In the genomic region with DNA sequence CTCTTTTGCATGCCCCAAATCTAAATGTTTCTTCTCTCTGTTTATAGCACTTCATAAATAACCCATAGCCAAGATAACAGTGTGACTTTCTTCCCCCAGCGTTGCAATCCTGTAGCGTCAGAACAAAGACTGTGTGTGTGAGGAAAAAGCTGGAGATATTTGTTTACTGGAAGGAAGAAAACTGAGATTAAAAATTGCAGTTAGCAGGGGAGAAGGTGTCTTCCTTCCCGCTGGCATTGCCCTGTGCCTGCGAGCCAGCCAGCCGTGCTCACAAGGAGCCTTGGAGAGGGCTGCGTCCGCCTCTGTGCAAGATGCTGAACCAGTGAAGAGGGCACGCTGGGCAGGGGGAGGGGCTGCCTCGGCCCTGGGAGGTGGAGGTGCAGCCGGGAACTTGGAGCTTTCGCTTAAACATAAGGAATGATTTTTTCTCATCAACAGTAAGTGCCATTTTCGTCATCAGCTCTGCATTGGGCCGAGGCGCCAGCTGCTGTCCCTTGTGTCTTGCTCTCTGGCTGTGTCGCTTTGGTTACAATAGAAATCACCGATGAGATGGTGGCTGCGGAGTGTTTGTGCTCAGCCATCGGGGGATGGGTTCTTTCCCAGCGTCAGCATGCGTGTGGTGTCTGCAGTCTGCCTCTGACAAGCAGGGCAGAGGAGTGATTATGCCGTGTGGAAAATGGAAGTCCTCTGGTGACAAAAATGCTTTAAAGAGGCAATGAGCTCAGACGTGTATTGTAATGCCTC, we compare ENCODE assay signal across 9 cellular contexts.
DNase-seq lines count a peak whose midpoint lies in the region; ATAC-seq and TF ChIP-seq lines count a peak whose summit lies in the region.
"Had no signal": no experiment of that assay in that cellular context is flagged by ENCODE, and none has a peak within 500 bp of the region (broad histone marks: within the 10 kb centered on the region; RNA-seq: fewer than 3 reads in every experiment).

No MANE protein-coding gene starts in this region.

- H4K20me1 ChIP-seq in GM23338 (replicated peaks; ENCODE audit: insufficient read depth): no peaks in the 10 kb centered on the region; the same call in 1 of the 2 replicates

- DNase-seq in CD4-positive, alpha-beta T cell: peak in 2 of 10 experiments; percentile 5 to 17
- DNase-seq in GM23338 (ENCODE audit: low spot score): peak; percentile 77
- peak; percentile 45 for DNase-seq in NCI-H460 (ENCODE audit: extremely low read depth, low read depth)
- DNase-seq in choroid plexus epithelial cell (ENCODE audit: low read depth): peak; percentile 63
- peak; percentile 77 for DNase-seq in lower lobe of right lung
- no peak for DNase-seq in suprapubic skin (ENCODE audit: low spot score in 2 of 2)

- H3K27me3 Mint-ChIP-seq in CD4-positive, alpha-beta T cell: no peaks in the 10 kb centered on the region
- H3K27me3 Mint-ChIP-seq in GM23338 (ENCODE audit: insufficient read depth, low read depth, poor library complexity): peaks cover 10% of the 10 kb centered on the region

- H3K9me3 Mint-ChIP-seq in CD4-positive, alpha-beta T cell: no peaks in the 10 kb centered on the region
- no peaks in the 10 kb centered on the region; the same call in 2 of the 3 replicates for H3K9me3 Mint-ChIP-seq in GM23338

- H3K79me2 ChIP-seq in GM23338 (replicated peaks; ENCODE audit: insufficient read depth): peaks cover 45% of the 10 kb centered on the region

- peaks cover 43% of the 10 kb centered on the region for H3K4me1 Mint-ChIP-seq in CD4-positive, alpha-beta T cell (ENCODE audit: low read depth)
- peaks cover 90% of the 10 kb centered on the region for H3K4me1 Mint-ChIP-seq in GM23338

- no peaks in the 10 kb centered on the region for H3K36me3 ChIP-seq in GM23338 (ENCODE audit: insufficient read depth)
- H3K36me3 ChIP-seq in lower lobe of right lung: peaks cover 5% of the 10 kb centered on the region
- H3K36me3 ChIP-seq in suprapubic skin: peaks cover 9% of the 10 kb centered on the region

- WGBS in suprapubic skin: 48% methylated on average over 22 of the region's 22 CpGs

- no peak for TF ChIP-seq POLR2A in suprapubic skin (IDR thresholded peaks at IDR 0.05)

- no peak for TF ChIP-seq EP300 in suprapubic skin (IDR thresholded peaks at IDR 0.05)

- H3K4me3 ChIP-seq in GM23338 (peak overlapping the region; percentile 48), choroid plexus epithelial cell (ENCODE audit: low read depth, low read length) (peak overlapping the region; percentile 73), lower lobe of right lung (peak overlapping the region; percentile 41), suprapubic skin (peak overlapping the region; percentile 23)

- CTCF ChIA-PET in CD4-positive, alpha-beta T cell (lab: Charles Lee): no interaction called here

- H3K27ac Mint-ChIP-seq in CD4-positive, alpha-beta T cell: peak overlapping the region; percentile 86
- peak overlapping the region; percentile 70 for H3K27ac Mint-ChIP-seq in GM23338

- peak overlapping the region; percentile 74 for H3K4me2 ChIP-seq in GM23338

- peak overlapping the region; percentile 85 for H3K4me3 Mint-ChIP-seq in CD4-positive, alpha-beta T cell
- H3K4me3 Mint-ChIP-seq in GM23338: peak overlapping the region; percentile 71

- H3K4me1 ChIP-seq in GM23338 (ENCODE audit: insufficient read depth) (peaks cover 61% of the 10 kb centered on the region), lower lobe of right lung (peaks cover 21% of the 10 kb centered on the region), suprapubic skin (peaks cover 9% of the 10 kb centered on the region)

- H3K9me2 ChIP-seq in GM23338 (ENCODE audit: insufficient read depth): no peaks in the 10 kb centered on the region

- H3K27ac ChIP-seq in CD4-positive, alpha-beta T cell (ENCODE audit: low read depth, low read length): no peak overlapping the region
- H3K27ac ChIP-seq in GM23338 (ENCODE audit: low read depth) (0 out of 2 replicates have a peak overlapping the region, but pooled peaks have one; percentile 45), lower lobe of right lung (peak overlapping the region; percentile 2), suprapubic skin (no peak overlapping the region)

- H3F3A ChIP-seq in GM23338 (replicated peaks; ENCODE audit: low read depth): peaks cover 6% of the 10 kb centered on the region; the same call in 1 of the 2 replicates

- intact Hi-C loops in CD4-positive, alpha-beta T cell (cut with DNase I, micrococcal nuclease): no loop called here
- intact Hi-C loops in lower lobe of right lung (cut with DNase I): no loop called here

- peak overlapping the region; percentile 44; the same call in 1 of the 2 replicates for H2AFZ ChIP-seq in GM23338

- no peaks in the 10 kb centered on the region for H3K27me3 ChIP-seq in CD4-positive, alpha-beta T cell (ENCODE audit: control insufficient read depth, insufficient read depth, low read length)
- no peaks in the 10 kb centered on the region for H3K27me3 ChIP-seq in GM23338 (ENCODE audit: insufficient read depth)
- no peaks in the 10 kb centered on the region for H3K27me3 ChIP-seq in lower lobe of right lung (ENCODE audit: low read depth)
- H3K27me3 ChIP-seq in suprapubic skin: no peaks in the 10 kb centered on the region

- peaks cover 35% of the 10 kb centered on the region for H3K36me3 Mint-ChIP-seq in CD4-positive, alpha-beta T cell (ENCODE audit: low read depth)
- peaks cover 11% of the 10 kb centered on the region for H3K36me3 Mint-ChIP-seq in GM23338 (ENCODE audit: low read depth)

- TF ChIP-seq CTCF in CD4-positive, alpha-beta T cell (IDR thresholded peaks at IDR 0.05): no peak
- TF ChIP-seq CTCF in GM23338 (conservative IDR thresholded peaks at IDR 0.05; ENCODE audit: low read depth in 2 of 2) (no peak), choroid plexus epithelial cell (conservative IDR thresholded peaks at IDR 0.05; ENCODE audit: low read depth, low read length) (no peak), lower lobe of right lung (IDR thresholded peaks at IDR 0.05) (no peak), suprapubic skin (IDR thresholded peaks at IDR 0.05) (no peak)

- H3K9me3 ChIP-seq in CD4-positive, alpha-beta T cell (ENCODE audit: control insufficient read depth, low read length): no peaks in the 10 kb centered on the region
- H3K9me3 ChIP-seq in lower lobe of right lung: no peaks in the 10 kb centered on the region
- no peaks in the 10 kb centered on the region for H3K9me3 ChIP-seq in suprapubic skin

- ATAC-seq in CD4-positive, alpha-beta T cell (ENCODE audit: poor library complexity): peak; percentile 72
- ATAC-seq in GM23338: peak; percentile 85
- ATAC-seq in lower lobe of right lung: peak; percentile 76 to 77
- ATAC-seq in GM21528 (IDR thresholded peaks at IDR 0.05; ENCODE audit: low FRiP score, unreplicated experiment): no peak
- no peak for ATAC-seq in HG03139 (IDR thresholded peaks at IDR 0.05; ENCODE audit: unreplicated experiment)
- ATAC-seq: left colon had no signal

- POLR2A ChIA-PET in CD4-positive, alpha-beta T cell (lab: Charles Lee): no interaction called here

TF ChIP-seq in GM23338, 12 proteins besides CTCF, POLR2A, EP300 and RAD21 (continues in another document):
- no peak for TF ChIP-seq EZH2 (IDR thresholded peaks at IDR 0.05; ENCODE audit: low read depth, unreplicated experiment)
- TF ChIP-seq JUNB (IDR thresholded peaks at IDR 0.05; ENCODE audit: unreplicated experiment): no peak
- TF ChIP-seq ZNF331 (CRISPR knock-in tag; IDR thresholded peaks at IDR 0.05; ENCODE audit: low read depth): no peak
- TF ChIP-seq, protein P1, sequence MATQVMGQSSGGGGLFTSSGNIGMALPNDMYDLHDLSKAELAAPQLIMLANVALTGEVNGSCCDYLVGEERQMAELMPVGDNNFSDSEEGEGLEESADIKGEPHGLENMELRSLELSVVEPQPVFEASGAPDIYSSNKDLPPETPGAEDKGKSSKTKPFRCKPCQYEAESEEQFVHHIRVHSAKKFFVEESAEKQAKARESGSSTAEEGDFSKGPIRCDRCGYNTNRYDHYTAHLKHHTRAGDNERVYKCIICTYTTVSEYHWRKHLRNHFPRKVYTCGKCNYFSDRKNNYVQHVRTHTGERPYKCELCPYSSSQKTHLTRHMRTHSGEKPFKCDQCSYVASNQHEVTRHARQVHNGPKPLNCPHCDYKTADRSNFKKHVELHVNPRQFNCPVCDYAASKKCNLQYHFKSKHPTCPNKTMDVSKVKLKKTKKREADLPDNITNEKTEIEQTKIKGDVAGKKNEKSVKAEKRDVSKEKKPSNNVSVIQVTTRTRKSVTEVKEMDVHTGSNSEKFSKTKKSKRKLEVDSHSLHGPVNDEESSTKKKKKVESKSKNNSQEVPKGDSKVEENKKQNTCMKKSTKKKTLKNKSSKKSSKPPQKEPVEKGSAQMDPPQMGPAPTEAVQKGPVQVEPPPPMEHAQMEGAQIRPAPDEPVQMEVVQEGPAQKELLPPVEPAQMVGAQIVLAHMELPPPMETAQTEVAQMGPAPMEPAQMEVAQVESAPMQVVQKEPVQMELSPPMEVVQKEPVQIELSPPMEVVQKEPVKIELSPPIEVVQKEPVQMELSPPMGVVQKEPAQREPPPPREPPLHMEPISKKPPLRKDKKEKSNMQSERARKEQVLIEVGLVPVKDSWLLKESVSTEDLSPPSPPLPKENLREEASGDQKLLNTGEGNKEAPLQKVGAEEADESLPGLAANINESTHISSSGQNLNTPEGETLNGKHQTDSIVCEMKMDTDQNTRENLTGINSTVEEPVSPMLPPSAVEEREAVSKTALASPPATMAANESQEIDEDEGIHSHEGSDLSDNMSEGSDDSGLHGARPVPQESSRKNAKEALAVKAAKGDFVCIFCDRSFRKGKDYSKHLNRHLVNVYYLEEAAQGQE (IDR thresholded peaks at IDR 0.05; ENCODE audit: unreplicated experiment): no peak
- no peak for TF ChIP-seq POLR2AphosphoS5 (IDR thresholded peaks at IDR 0.05; ENCODE audit: low read depth)
- no peak for TF ChIP-seq STAT1 (IDR thresholded peaks at IDR 0.05; ENCODE audit: unreplicated experiment)
- TF ChIP-seq ZNF114 (CRISPR knock-in tag; IDR thresholded peaks at IDR 0.05): no peak
- TF ChIP-seq EZH2phosphoT487 (IDR thresholded peaks at IDR 0.05; ENCODE audit: unreplicated experiment): no peak
- no peak for TF ChIP-seq NANOG (IDR thresholded peaks at IDR 0.05; ENCODE audit: borderline replicate concordance)

Comparison
In these comparisons a context has a peak if more than half of its experiments do, and no peak if none do; other contexts are left out.
1. ATAC-seq: peak in CD4-positive, alpha-beta T cell (single experiment), GM23338 (single experiment) and lower lobe of right lung (2 of 2); none in GM21528 (single experiment) and HG03139 (single experiment).
2. DNase-seq: peak in GM23338 (single experiment), NCI-H460 (single experiment), choroid plexus epithelial cell (single experiment) and lower lobe of right lung (single experiment); none in suprapubic skin (0 of 2).
3. H3K27ac ChIP-seq: peak in GM23338 (single experiment) and lower lobe of right lung (single experiment); none in CD4-positive, alpha-beta T cell (single experiment) and suprapubic skin (single experiment).
4. H3K4me3 ChIP-seq: peak in every context shown above with its lines; median percentile 73 in choroid plexus epithelial cell; 48 in GM23338; 41 in lower lobe of right lung; 23 in suprapubic skin.